ENCODE assay signal across 24 cellular contexts in the genomic region with DNA sequence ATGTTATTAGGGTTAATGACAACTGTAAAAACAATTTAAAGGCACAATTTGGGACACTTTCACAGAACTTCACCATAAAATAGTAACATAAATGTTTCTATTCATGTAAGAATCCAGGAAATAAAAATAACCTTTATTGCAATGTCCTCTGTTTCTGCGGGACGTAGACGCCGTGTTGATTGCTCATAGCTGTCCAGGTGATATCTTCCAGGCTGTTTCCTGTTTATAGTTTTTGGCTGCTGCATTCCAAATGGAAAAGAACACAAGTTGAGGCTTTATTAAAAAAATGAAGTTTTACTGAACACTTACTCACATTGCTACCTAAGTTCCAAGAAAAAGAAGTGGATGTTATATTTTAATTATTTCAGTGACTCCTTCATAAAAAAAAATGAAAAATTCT. TPM values are rescaled to one million over a fixed set of nuclear protein-coding genes. Genes with fewer than 3 reads are reported as not detected.
"Had no signal": no experiment of that assay in that cellular context is flagged by ENCODE, and none has a peak within 500 bp of the region (broad histone marks: within the 10 kb centered on the region; RNA-seq: fewer than 3 reads in every experiment).

No MANE protein-coding gene starts in this region.

- ATAC-seq: activated CD4-positive, alpha-beta T cell treated with anti-CD3 and anti-CD28 coated beads for 36 hours; activated CD8-positive, alpha-beta memory T cell treated with anti-CD3 and anti-CD28 coated beads, Interleukin-2, amount 10 ng/mL, durations not matched to agents 7 days and 5 days; activated CD8-positive, alpha-beta T cell treated with anti-CD3 and anti-CD28 coated beads, Interleukin-2, amount 10 ng/mL, durations not matched to agents 7 days and 5 days; natural killer cell; SK-N-SH treated with all-trans-retinoic acid at 6 μM for 48 hours; T-cell had no signal

- H3K4me3 ChIP-seq: coronary artery, dorsolateral prefrontal cortex, testis had no signal

- H3K27me3 ChIP-seq: dorsolateral prefrontal cortex, testis had no signal

- H3K36me3 Mint-ChIP-seq: activated CD8-positive, alpha-beta memory T cell treated with anti-CD3 and anti-CD28 coated beads, Interleukin-2, amount 10 ng/mL, durations not matched to agents 7 days and 5 days; activated naive CD8-positive, alpha-beta T cell; mesothelial cell of epicardium; natural killer cell; T-cell had no signal

- DNase-seq: activated CD4-positive, alpha-beta T cell treated with anti-CD3 and anti-CD28 coated beads for 36 hours; activated CD4-positive, CD25-positive, alpha-beta regulatory T cell; activated CD8-positive, alpha-beta memory T cell treated with anti-CD3 and anti-CD28 coated beads, Interleukin-2, amount 10 ng/mL, durations not matched to agents 7 days and 5 days; activated CD8-positive, alpha-beta T cell treated with anti-CD3 and anti-CD28 coated beads, Interleukin-2, amount 10 ng/mL, durations not matched to agents 7 days and 5 days; activated naive CD4-positive, alpha-beta T cell; activated T-cell treated with anti-CD3 and anti-CD28 coated beads, Interleukin-2, amount 50 U/mL, for 48 hours; cerebellar nuclear complex; effector memory CD4-positive, alpha-beta T cell; foreskin fibroblast; islet precursor cell; natural killer cell; retina; stimulated activated CD4-positive, alpha-beta T cell treated with anti-CD3 and anti-CD28 coated beads, Interleukin-2, amount 100 ng/mL, for 48 hours; stimulated activated naive CD4-positive, alpha-beta T cell treated with Interleukin-2 at 50 U/mL for 16 hours; T-cell; testis; trophoblast cell had no signal

- H3K4me1 ChIP-seq: testis had no signal

- H3K4me3 Mint-ChIP-seq: activated CD4-positive, alpha-beta T cell treated with anti-CD3 and anti-CD28 coated beads for 36 hours; activated CD8-positive, alpha-beta memory T cell treated with anti-CD3 and anti-CD28 coated beads, Interleukin-2, amount 10 ng/mL, durations not matched to agents 7 days and 5 days; activated CD8-positive, alpha-beta T cell treated with anti-CD3 and anti-CD28 coated beads, Interleukin-2, amount 10 ng/mL, durations not matched to agents 7 days and 5 days; activated naive CD8-positive, alpha-beta T cell; mesothelial cell of epicardium; natural killer cell; T-cell; T-helper 2 cell treated with Interferon-gamma antibody and Interleukin-4, amounts not matched to agents 5 μg/mL and 100 μg/mL, for 36 hours had no signal

- H3K9me3 ChIP-seq: testis had no signal

- H3K27ac Mint-ChIP-seq: activated CD4-positive, alpha-beta T cell treated with anti-CD3 and anti-CD28 coated beads for 36 hours; activated CD8-positive, alpha-beta memory T cell treated with anti-CD3 and anti-CD28 coated beads, Interleukin-2, amount 10 ng/mL, durations not matched to agents 7 days and 5 days; activated CD8-positive, alpha-beta T cell treated with anti-CD3 and anti-CD28 coated beads, Interleukin-2, amount 10 ng/mL, durations not matched to agents 7 days and 5 days; activated naive CD8-positive, alpha-beta T cell; activated T-helper 2 cell treated with anti-CD3 and anti-CD28 coated beads, Interferon-gamma antibody, Interleukin-2, Interleukin-4, amounts not matched to agents 10 μg/mL and 5 μg/mL and 100 μg/mL, durations not matched to agents 14 hours and 24 hours and 36 hours; mesothelial cell of epicardium; natural killer cell; T-cell; T-helper 2 cell treated with Interferon-gamma antibody and Interleukin-4, amounts not matched to agents 5 μg/mL and 100 μg/mL, for 36 hours had no signal

- H3K9me3 Mint-ChIP-seq: activated T-helper 2 cell treated with anti-CD3 and anti-CD28 coated beads, Interferon-gamma antibody, Interleukin-2, Interleukin-4, amounts not matched to agents 10 μg/mL and 5 μg/mL and 100 μg/mL, durations not matched to agents 14 hours and 24 hours and 36 hours; mesothelial cell of epicardium; T-cell; T-helper 2 cell treated with Interferon-gamma antibody and Interleukin-4, amounts not matched to agents 5 μg/mL and 100 μg/mL, for 36 hours had no signal

- H3K27ac ChIP-seq: coronary artery, testis had no signal

- H3K4me1 Mint-ChIP-seq: activated CD4-positive, alpha-beta T cell treated with anti-CD3 and anti-CD28 coated beads for 36 hours; activated CD8-positive, alpha-beta memory T cell treated with anti-CD3 and anti-CD28 coated beads, Interleukin-2, amount 10 ng/mL, durations not matched to agents 7 days and 5 days; mesothelial cell of epicardium; natural killer cell; T-cell had no signal

RNA-seq across cellular contexts. Expression of a gene that starts 58.6 kb away (rescaled TPM):
- total RNA-seq: activated CD4-positive, alpha-beta T cell treated with anti-CD3 and anti-CD28 coated beads for 36 hours; activated CD8-positive, alpha-beta T cell treated with anti-CD3 and anti-CD28 coated beads, Interleukin-2, amount 10 ng/mL, durations not matched to agents 7 days and 5 days had no signal
